ENCODE assay signal across 1 cellular context in genomic region chr7:22493160-22493925, GRCh38.
A peak's percentile ranks its signal among the peaks of the same experiment; 100 is the strongest.
TF ChIP-seq lines count a peak whose summit lies in the region.

No MANE protein-coding gene starts in this region.

TF ChIP-seq in HepG2, 621 proteins besides CTCF, POLR2A, EP300 and RAD21:
- TF ChIP-seq ATF4 (CRISPR knock-in tag; IDR thresholded peaks at IDR 0.05) (peak in 1 of 2 experiments; percentile 76; a peak in 2 of 4 replicates), CEBPB (IDR thresholded peaks at IDR 0.05; ENCODE audit: borderline replicate concordance, low read depth, low read length) (peak; percentile 60; the same call in 1 of the 2 replicates), CEBPG (CRISPR knock-in tag; IDR thresholded peaks at IDR 0.05) (peak; percentile 37; the same call in 1 of the 2 replicates)
